In genomic region chr15:49991587-49991986, GRCh38 we compare ENCODE assay signal across 22 cellular contexts.
DNase-seq lines count a peak whose midpoint lies in the region; ATAC-seq and TF ChIP-seq lines count a peak whose summit lies in the region.
"Had no signal": no experiment of that assay in that cellular context is flagged by ENCODE, and none has a peak within 500 bp of the region (broad histone marks: within the 10 kb centered on the region; RNA-seq: fewer than 3 reads in every experiment).

No MANE protein-coding gene starts in this region.

- H3K27me3 ChIP-seq in IMR-90 (ENCODE audit: control insufficient read depth, insufficient read depth, low read length) = no peaks in the 10 kb centered on the region
- H3K27me3 ChIP-seq in gastroesophageal sphincter = no peaks in the 10 kb centered on the region
- no peaks in the 10 kb centered on the region for H3K27me3 ChIP-seq in sigmoid colon
- H3K27me3 ChIP-seq in Caco-2 (replicated peaks; ENCODE audit: control insufficient read depth, insufficient read depth, low read length) = no peaks in the 10 kb centered on the region
- H3K27me3 ChIP-seq: BLaER1 treated with 17β-estradiol and CSF1 and Interleukin-3, amounts not matched to agents 10 nM and 100 nM had no signal

- H3K18ac ChIP-seq in IMR-90 (ENCODE audit: low read depth, low read length) = peak overlapping the region; percentile 98

- peak overlapping the region; percentile 74; the same call in 1 of the 2 replicates for H3K4ac ChIP-seq in IMR-90 (ENCODE audit: low read depth, low read length)

- peak overlapping the region; percentile 99 for H4K5ac ChIP-seq in IMR-90 (ENCODE audit: low read depth, low read length)

- H3K56ac ChIP-seq in IMR-90 (ENCODE audit: extremely low read depth, insufficient read depth, low read length) = peak overlapping the region; percentile 87

- TF ChIP-seq RAD21 in IMR-90 (IDR thresholded peaks at IDR 0.05; ENCODE audit: low read length) = no peak

- peak overlapping the region; percentile 96 for H2BK120ac ChIP-seq in IMR-90 (ENCODE audit: low read depth, low read length)

- H3K14ac ChIP-seq in IMR-90 (replicated peaks; ENCODE audit: low read depth, low read length) = peak overlapping the region; percentile 98

- no CpG with 5 or more reads among the region's 2 CpGs for WGBS in IMR-90 (ENCODE audit: extremely low coverage in 2 of 2, insufficient read length in 1 of 2), 2 experiments
- WGBS in gastroesophageal sphincter (ENCODE audit: low coverage in 1 of 2), 2 donors = 6 to 25% methylated on average over 2 of the region's 2 CpGs
- WGBS in sigmoid colon, 2 donors = 81 to 87% methylated on average over 2 of the region's 2 CpGs

- H2BK15ac ChIP-seq in IMR-90 (ENCODE audit: low read depth, low read length) = peak overlapping the region; percentile 91; the same call in 2 of the 3 replicates

- 0 out of 2 replicates have a peak, but pooled peaks have one; percentile 6 for ATAC-seq in IMR-90 (ENCODE audit: low read depth)
- no peak for ATAC-seq in gastroesophageal sphincter
- ATAC-seq in HG02759 (IDR thresholded peaks at IDR 0.05; ENCODE audit: unreplicated experiment) = no peak
- no peak for ATAC-seq in stimulated activated naive CD8-positive, alpha-beta T cell treated with anti-CD3 and anti-CD28 coated beads, Interleukin-15, Interleukin-2, amounts not matched to agents 100 U/mL and 50 U/mL, for 24 hours
- ATAC-seq: A549 had no signal

- intact Hi-C loops in IMR-90 (cut with micrococcal nuclease) (no loop called here), sigmoid colon (cut with DNase I) (no loop called here), Caco-2 (cut with micrococcal nuclease; ENCODE audit: unreplicated experiment) (no loop called here)

- H3K36me3 ChIP-seq in IMR-90 (ENCODE audit: control insufficient read depth, insufficient read depth, low read length) (no peaks in the 10 kb centered on the region), gastroesophageal sphincter (no peaks in the 10 kb centered on the region), sigmoid colon (no peaks in the 10 kb centered on the region), Caco-2 (ENCODE audit: control insufficient read depth, insufficient read depth, low read length) (no peaks in the 10 kb centered on the region)

- POLR2A ChIA-PET in IMR-90 (lab: Charles Lee; ENCODE audit: unreplicated experiment) = no interaction called here
- POLR2A ChIA-PET in Caco-2 (lab: Charles Lee) = no interaction called here

- no peak overlapping the region for H2AK9ac ChIP-seq in IMR-90 (replicated peaks; ENCODE audit: low read depth, low read length, poor library complexity)

- no TSS peak for BruUV-seq in IMR-90 (replicated peaks; lab: Mats Ljungman, UMichigan)
- no TSS peak for BruUV-seq in Caco-2 (replicated peaks; lab: Mats Ljungman, UMichigan)

- peaks cover 9% of the 10 kb centered on the region for H3K27me3 Mint-ChIP-seq in Caco-2 (ENCODE audit: insufficient read depth, unreplicated experiment)
- H3K27me3 Mint-ChIP-seq: CD4-positive, alpha-beta T cell had no signal

- peak overlapping the region; percentile 63 to 83 for H4K8ac ChIP-seq in IMR-90 (ENCODE audit: low read depth in 2 of 2, low read length in 2 of 2)

- TF ChIP-seq EP300 in gastroesophageal sphincter (IDR thresholded peaks at IDR 0.05) = no peak
- TF ChIP-seq EP300 in sigmoid colon (IDR thresholded peaks at IDR 0.05) = no peak

- no peak overlapping the region for H3K27ac Mint-ChIP-seq in Caco-2 (ENCODE audit: unreplicated experiment)
- H3K27ac Mint-ChIP-seq: CD4-positive, alpha-beta T cell had no signal

- DNase-seq in IMR-90 (no peak), amniotic epithelial cell (ENCODE audit: low read depth) (peak; percentile 41), sigmoid colon (no peak), Caco-2 (no peak), OCI-M1 (lab: John Stamatoyannopoulos, UW) (no peak)
- DNase-seq in stimulated activated naive CD8-positive, alpha-beta T cell treated with anti-CD3 and anti-CD28 coated beads, Interleukin-15, Interleukin-2, amounts not matched to agents 100 U/mL and 50 U/mL, for 24 hours = no peak
- DNase-seq: AML-193; CD4-positive, alpha-beta T cell; Kasumi-1; NCI-H1092 treated with DMSO at 0.1 percent for 48 hours; NCI-H1436 treated with DMSO at 0.1 percent for 48 hours; NCI-H187 treated with DMSO at 0.1 percent for 48 hours; NCI-H2171 treated with DMSO at 0.1 percent for 48 hours; NCI-H345; NCI-H510A treated with DMSO at 0.1 percent for 48 hours; NK-92 treated with Interleukin-12 subunit alpha and Interleukin-12 subunit beta, amount 100 ng/mL, for 24 hours; PC-9; Right ventricle myocardium superior had no signal

- H3K4me3 Mint-ChIP-seq in Caco-2 (ENCODE audit: unreplicated experiment) = no peak overlapping the region
- H3K4me3 Mint-ChIP-seq: CD4-positive, alpha-beta T cell had no signal

- H2BK5ac ChIP-seq in IMR-90 (ENCODE audit: low read depth, low read length, poor library complexity, severe bottlenecking) = peak overlapping the region; percentile 93

- H3K9me3 ChIP-seq in IMR-90 (ENCODE audit: control insufficient read depth, insufficient read depth, low read length) (no peaks in the 10 kb centered on the region; the same call in 1 of the 2 replicates), gastroesophageal sphincter (no peaks in the 10 kb centered on the region), sigmoid colon (no peaks in the 10 kb centered on the region), Caco-2 (no peaks in the 10 kb centered on the region)
- H3K9me3 ChIP-seq: A549; BLaER1 treated with 17β-estradiol and CSF1 and Interleukin-3, amounts not matched to agents 10 nM and 100 nM had no signal

- TF ChIP-seq POLR2A in IMR-90 (IDR thresholded peaks at IDR 0.05; ENCODE audit: low read depth, low read length) (no peak), gastroesophageal sphincter (IDR thresholded peaks at IDR 0.05) (no peak), sigmoid colon (IDR thresholded peaks at IDR 0.05) (no peak)

- 0 out of 2 replicates have a peak overlapping the region, but pooled peaks have one; percentile 78 for H3K23ac ChIP-seq in IMR-90 (ENCODE audit: low read depth, low read length)

- no peaks in the 10 kb centered on the region for H3K79me1 ChIP-seq in IMR-90 (ENCODE audit: low read depth in 1 of 2, low read length in 2 of 2)

- peak overlapping the region; percentile 76 for H3K27ac ChIP-seq in IMR-90 (ENCODE audit: insufficient read depth, low read length)
- peak overlapping the region; percentile 32 to 68 (median 52) for H3K27ac ChIP-seq in gastroesophageal sphincter
- H3K27ac ChIP-seq in sigmoid colon = peak overlapping the region; percentile 50 to 76 (median 67)
- H3K27ac ChIP-seq: A549; BLaER1 treated with 17β-estradiol and CSF1 and Interleukin-3, amounts not matched to agents 10 nM and 100 nM; PC-9 had no signal

- CTCF ChIA-PET in IMR-90 (lab: Yijun Ruan, JAX) (interaction anchor here (1.2 to 1.4 kb wide), 2 partner anchors 12 to 86 kb away, joined by 3 to 7 read pairs; no protein-coding TSS in a partner anchor), Caco-2 (lab: Charles Lee) (no interaction called here)

- no peak overlapping the region for H2AFZ ChIP-seq in IMR-90 (replicated peaks; ENCODE audit: low read length, poor library complexity)
- H2AFZ ChIP-seq: PC-9 had no signal

- no peaks in the 10 kb centered on the region for H3K36me3 Mint-ChIP-seq in Caco-2 (ENCODE audit: insufficient read depth, unreplicated experiment)

- no peak overlapping the region for H3K9ac ChIP-seq in IMR-90 (ENCODE audit: low read depth, low read length)
- H3K9ac ChIP-seq: BLaER1 treated with 17β-estradiol and CSF1 and Interleukin-3, amounts not matched to agents 10 nM and 100 nM had no signal

- TF ChIP-seq CTCF in IMR-90 (conservative IDR thresholded peaks at IDR 0.05; ENCODE audit: low read depth, low read length) = no peak
- TF ChIP-seq CTCF in gastroesophageal sphincter (IDR thresholded peaks at IDR 0.05) = no peak
- TF ChIP-seq CTCF in sigmoid colon (IDR thresholded peaks at IDR 0.05) = no peak
- TF ChIP-seq CTCF in Caco-2 (IDR thresholded peaks at IDR 0.05; ENCODE audit: insufficient read depth in 1 of 2, low read depth in 1 of 2, low read length in 1 of 2, severe bottlenecking in 1 of 2, unreplicated experiment in 1 of 2) = no peak

- peaks cover 22% of the 10 kb centered on the region for H3K4me1 ChIP-seq in IMR-90 (ENCODE audit: control insufficient read depth, insufficient read depth, low read length)
- H3K4me1 ChIP-seq in gastroesophageal sphincter = peaks cover 14 to 75% (median 28%) of the 10 kb centered on the region in 3 donors
- H3K4me1 ChIP-seq in sigmoid colon = peaks cover 0 to 92% (median 73%) of the 10 kb centered on the region in 4 donors
- no peaks in the 10 kb centered on the region for H3K4me1 ChIP-seq in Caco-2
- H3K4me1 ChIP-seq: A549 had no signal

- no peaks in the 10 kb centered on the region for H3K9me3 Mint-ChIP-seq in Caco-2 (ENCODE audit: unreplicated experiment)
- H3K9me3 Mint-ChIP-seq: CD4-positive, alpha-beta T cell had no signal

- in situ Hi-C loops in IMR-90 (cut with MboI; ENCODE audit: low sequenced_read_pairs) = loop anchor here (10.0 kb wide), 1 partner anchor 567 kb away; the partner anchor contains the start of gene FGF7

- peak overlapping the region; percentile 97 for H2BK20ac ChIP-seq in IMR-90 (ENCODE audit: low read depth, low read length)

- H4K20me1 ChIP-seq in IMR-90 (ENCODE audit: insufficient read depth, low read length) = no peaks in the 10 kb centered on the region
- H4K20me1 ChIP-seq: BLaER1 treated with 17β-estradiol and CSF1 and Interleukin-3, amounts not matched to agents 10 nM and 100 nM had no signal

- dilution Hi-C loops in IMR-90 (cut with HindIII; ENCODE audit: low sequenced_read_pairs, unreplicated experiment) = no loop called here

- H4K91ac ChIP-seq in IMR-90 (ENCODE audit: insufficient read depth, low read depth, low read length) = peak overlapping the region; percentile 80

- H3K4me3 ChIP-seq in IMR-90 (ENCODE audit: insufficient read depth, low read depth, low read length) (no peak overlapping the region), gastroesophageal sphincter (no peak overlapping the region), sigmoid colon (no peak overlapping the region), Caco-2 (ENCODE audit: low read depth, low read length) (no peak overlapping the region)
- H3K4me3 ChIP-seq: A549; BLaER1 treated with 17β-estradiol and CSF1 and Interleukin-3, amounts not matched to agents 10 nM and 100 nM; PC-9 had no signal

- peaks cover 3% of the 10 kb centered on the region for H3K9me1 ChIP-seq in IMR-90 (ENCODE audit: insufficient read depth, low read length)

- H2AK5ac ChIP-seq in IMR-90 (ENCODE audit: low read depth, low read length) = peak overlapping the region; percentile 88; the same call in 1 of the 2 replicates

- no peak overlapping the region for H3K4me2 ChIP-seq in IMR-90 (ENCODE audit: low read depth, low read length)
- H3K4me2 ChIP-seq: A549; BLaER1 treated with 17β-estradiol and CSF1 and Interleukin-3, amounts not matched to agents 10 nM and 100 nM; PC-9 had no signal

- H3K4me1 Mint-ChIP-seq in Caco-2 (ENCODE audit: low read depth, unreplicated experiment) = no peaks in the 10 kb centered on the region

TF ChIP-seq in IMR-90, 13 proteins besides CTCF, POLR2A, EP300 and RAD21 (continues in another document):
- TF ChIP-seq FOS (IDR thresholded peaks at IDR 0.05; ENCODE audit: low read depth, low read length) = no peak
- TF ChIP-seq MAZ (IDR thresholded peaks at IDR 0.05; ENCODE audit: borderline replicate concordance, low read depth, low read length) = no peak
- no peak for TF ChIP-seq CHD1 (IDR thresholded peaks at IDR 0.05; ENCODE audit: low read depth, low read length)
